ENCODE assay signal across 10 cellular contexts in genomic region chr17:40458001-40458791, GRCh38. TPM values are rescaled to one million over a fixed set of nuclear protein-coding genes. Genes with fewer than 3 reads are reported as not detected.
DNase-seq lines count a peak whose midpoint lies in the region; ATAC-seq lines count a peak whose summit lies in the region.
"Had no signal": no experiment of that assay in that cellular context is flagged by ENCODE, and none has a peak within 500 bp of the region (broad histone marks: within the 10 kb centered on the region; RNA-seq: fewer than 3 reads in every experiment).

No MANE protein-coding gene starts in this region.

- ATAC-seq in esophagus mucosa (peak; percentile 10), GM19023 (IDR thresholded peaks at IDR 0.05; ENCODE audit: unreplicated experiment) (no peak)

- DNase-seq in AG08396 (ENCODE audit: low spot score) (peak; percentile 88), NCI-H1694 (lab: John Stamatoyannopoulos, UW) (peak; percentile 32), mucosa of gallbladder (ENCODE audit: low spot score) (peak; percentile 68), SKM-1 treated with dmso at 0.1 percent for 144 hours (lab: John Stamatoyannopoulos, UW; ENCODE audit: unreplicated experiment) (no peak), DMS53 treated with DMSO at 0.1 percent for 48 hours (lab: John Stamatoyannopoulos, UW; ENCODE audit: unreplicated experiment) (no peak), NCI-H2107 treated with DMSO at 0.1 percent for 48 hours (lab: John Stamatoyannopoulos, UW; ENCODE audit: unreplicated experiment) (no peak)
- DNase-seq: effector CD8-positive, alpha-beta T cell had no signal

RNA-seq across cellular contexts. Expression of gene IGFBP4, which starts 14.9 kb away (rescaled TPM):
- total RNA-seq in esophagus mucosa (72.1 TPM), mucosa of gallbladder (351 TPM)
- total RNA-seq: OCI-LY7 had no signal

RNA-seq across cellular contexts. Expression of gene TOP2A, which starts 40.5 kb away (rescaled TPM):
- total RNA-seq in esophagus mucosa (56.1 TPM), mucosa of gallbladder (5.2 TPM)

RNA-seq across cellular contexts. Expression of gene TNS4, which starts 43.2 kb away (rescaled TPM):
- total RNA-seq in esophagus mucosa (52.1 TPM), mucosa of gallbladder (0.23 TPM)

Comparison
In these comparisons a context has a peak if more than half of its experiments do, and no peak if none do; other contexts are left out.
1. DNase-seq: peak in AG08396 (single experiment), NCI-H1694 (single experiment) and mucosa of gallbladder (single experiment); none in SKM-1 treated with dmso at 0.1 percent for 144 hours (single experiment), DMS53 treated with DMSO at 0.1 percent for 48 hours (single experiment) and NCI-H2107 treated with DMSO at 0.1 percent for 48 hours (single experiment).
2. RNA of gene TNS4, which starts 43.2 kb away (total RNA-seq): 52.1 TPM in esophagus mucosa (single experiment); 0.23 TPM in mucosa of gallbladder (single experiment); every median in the first group is over 10 times any median in the second.